Comparison of ENCODE assay signal across 17 cellular contexts in genomic region chr16:86222965-86223551, GRCh38.
DNase-seq lines count a peak whose midpoint lies in the region; ATAC-seq and TF ChIP-seq lines count a peak whose summit lies in the region.
"Had no signal": no experiment of that assay in that cellular context is flagged by ENCODE, and none has a peak within 500 bp of the region (broad histone marks: within the 10 kb centered on the region; RNA-seq: fewer than 3 reads in every experiment).

No MANE protein-coding gene starts in this region.

- intact Hi-C loops in A673 (cut with micrococcal nuclease; ENCODE audit: unreplicated experiment): no loop called here
- intact Hi-C loops in CD8-positive, alpha-beta T cell (cut with DNase I, micrococcal nuclease): no loop called here

- peaks cover 0 to 6% (median 0%) of the 10 kb centered on the region in 5 experiments for H3K9me3 Mint-ChIP-seq in brain
- no peaks in the 10 kb centered on the region for H3K9me3 Mint-ChIP-seq in CD8-positive, alpha-beta T cell
- H3K9me3 Mint-ChIP-seq: activated T-cell treated with anti-CD3 and anti-CD28 coated beads, Interleukin-2, amount 50 U/mL, for 72 hours had no signal

- H3K36me3 Mint-ChIP-seq in brain: no peaks in the 10 kb centered on the region
- no peaks in the 10 kb centered on the region for H3K36me3 Mint-ChIP-seq in CD8-positive, alpha-beta T cell

- peak; percentile 55 for DNase-seq in HFF-Myc (ENCODE audit: extremely low read depth, low read depth)
- peak; percentile 90 for DNase-seq in iris pigment epithelial cell (ENCODE audit: low read depth)
- no peak for DNase-seq in A673 (ENCODE audit: low spot score)
- no peak for DNase-seq in erythroblast (lab: John Stamatoyannopoulos, UW)
- no peak for DNase-seq in CD8-positive, alpha-beta T cell
- DNase-seq: activated CD4-positive, alpha-beta T cell treated with anti-CD3 and anti-CD28 coated beads for 4 hours; activated T-cell treated with anti-CD3 and anti-CD28 coated beads, Interleukin-2, amount 50 U/mL, for 72 hours; gastrocnemius medialis; kidney glomerular epithelial cell; NCI-H2107; nucleus accumbens; upper lobe of right lung had no signal

- peak overlapping the region in 3 of 5 experiments; percentile 65 to 82 (median 78) for H3K27ac Mint-ChIP-seq in brain
- no peak overlapping the region for H3K27ac Mint-ChIP-seq in CD8-positive, alpha-beta T cell
- H3K27ac Mint-ChIP-seq: activated T-cell treated with anti-CD3 and anti-CD28 coated beads, Interleukin-2, amount 50 U/mL, for 72 hours; B cell had no signal

- POLR2A ChIA-PET in A673 (lab: Charles Lee; ENCODE audit: low non-redundant PET): no interaction called here
- POLR2A ChIA-PET in CD8-positive, alpha-beta T cell (lab: Charles Lee): no interaction called here

- peak overlapping the region in 4 of 5 experiments; percentile 9 to 72 (median 20) for H3K4me3 Mint-ChIP-seq in brain
- no peak overlapping the region for H3K4me3 Mint-ChIP-seq in CD8-positive, alpha-beta T cell
- H3K4me3 Mint-ChIP-seq: activated T-cell treated with anti-CD3 and anti-CD28 coated beads, Interleukin-2, amount 50 U/mL, for 72 hours; B cell had no signal

- H3K27ac ChIP-seq in ACC112 (ENCODE audit: low read depth, low read length) (peak overlapping the region; percentile 43), A673 (ENCODE audit: low read depth, low read length, poor library complexity, severe bottlenecking) (no peak overlapping the region)
- H3K27ac ChIP-seq in CD8-positive, alpha-beta T cell (ENCODE audit: low read depth, low read length): no peak overlapping the region
- H3K27ac ChIP-seq: cardiac muscle cell, gastrocnemius medialis, upper lobe of right lung had no signal

- no peak for ATAC-seq in CD8-positive, alpha-beta T cell
- ATAC-seq in HG03095 (IDR thresholded peaks at IDR 0.05; ENCODE audit: unreplicated experiment): no peak
- ATAC-seq: activated T-cell treated with anti-CD3 and anti-CD28 coated beads, Interleukin-2, amount 50 U/mL, for 72 hours; gastrocnemius medialis; upper lobe of right lung had no signal

- H3K79me2 ChIP-seq in ACC112 (ENCODE audit: control insufficient read depth, insufficient read depth, low read length, unreplicated experiment): no peaks in the 10 kb centered on the region

- H3K27me3 Mint-ChIP-seq in brain: peaks cover 28% of the 10 kb centered on the region
- H3K27me3 Mint-ChIP-seq in CD8-positive, alpha-beta T cell (ENCODE audit: low read depth): peaks cover 26% of the 10 kb centered on the region

- H3K27me3 ChIP-seq in ACC112 (ENCODE audit: insufficient read depth, low read length) (peaks cover 6% of the 10 kb centered on the region; the same call in 1 of the 2 replicates), A673 (replicated peaks; ENCODE audit: insufficient read depth, low read depth, low read length, poor library complexity) (peaks cover 98% of the 10 kb centered on the region)
- no peaks in the 10 kb centered on the region for H3K27me3 ChIP-seq in CD8-positive, alpha-beta T cell (ENCODE audit: insufficient read depth, low read length)
- H3K27me3 ChIP-seq: cardiac muscle cell, upper lobe of right lung had no signal

- no peak for TF ChIP-seq POLR2A in erythroblast (IDR thresholded peaks at IDR 0.05; ENCODE audit: low read length)

- H3K4me3 ChIP-seq in ACC112 (ENCODE audit: low read depth, low read length) (peak overlapping the region; percentile 53), HFF-Myc (replicated peaks; ENCODE audit: low read depth, low read length) (peak overlapping the region; percentile 19), A673 (ENCODE audit: low read depth, low read length, poor library complexity, severe bottlenecking) (no peak overlapping the region)
- H3K4me3 ChIP-seq in CD8-positive, alpha-beta T cell (ENCODE audit: low read depth, low read length): no peak overlapping the region
- H3K4me3 ChIP-seq: cardiac muscle cell, gastrocnemius medialis, upper lobe of right lung had no signal

- no TSS peak for BruUV-seq in A673 (replicated peaks; lab: Mats Ljungman, UMichigan)

- H3K4me1 ChIP-seq in ACC112 (ENCODE audit: control insufficient read depth, insufficient read depth, low read length, unreplicated experiment) (peaks cover 5% of the 10 kb centered on the region), A673 (ENCODE audit: insufficient read depth, low read length, poor library complexity, severe bottlenecking) (no peaks in the 10 kb centered on the region)
- H3K4me1 ChIP-seq in CD8-positive, alpha-beta T cell (ENCODE audit: insufficient read depth, low read length): no peaks in the 10 kb centered on the region
- H3K4me1 ChIP-seq: gastrocnemius medialis had no signal

- H3K4me1 Mint-ChIP-seq in brain: peaks cover 22% of the 10 kb centered on the region
- H3K4me1 Mint-ChIP-seq in CD8-positive, alpha-beta T cell (ENCODE audit: low read depth): no peaks in the 10 kb centered on the region
- H3K4me1 Mint-ChIP-seq: B cell had no signal

- H3K36me3 ChIP-seq in ACC112 (ENCODE audit: insufficient read depth, low read length) (no peaks in the 10 kb centered on the region), A673 (ENCODE audit: insufficient read depth, low read length, poor library complexity, severe bottlenecking) (no peaks in the 10 kb centered on the region)
- no peaks in the 10 kb centered on the region for H3K36me3 ChIP-seq in CD8-positive, alpha-beta T cell (ENCODE audit: insufficient read depth, low read length)
- H3K36me3 ChIP-seq: cardiac muscle cell, gastrocnemius medialis, upper lobe of right lung had no signal

- CTCF ChIA-PET in A673 (lab: Charles Lee): no interaction called here
- CTCF ChIA-PET in CD8-positive, alpha-beta T cell (lab: Charles Lee): interaction anchor here (1.3 kb wide), 1 partner anchor 8 kb away, joined by 3 read pairs; no protein-coding TSS in a partner anchor

- TF ChIP-seq CTCF in HFF-Myc (IDR thresholded peaks at IDR 0.05; ENCODE audit: low read depth, low read length, missing control alignments): no peak
- TF ChIP-seq CTCF in brain (conservative IDR thresholded peaks at IDR 0.05): no peak
- TF ChIP-seq CTCF in A673 (conservative IDR thresholded peaks at IDR 0.05; ENCODE audit: low read depth, low read length): no peak
- TF ChIP-seq CTCF in CD8-positive, alpha-beta T cell (IDR thresholded peaks at IDR 0.05): no peak

- H2AFZ ChIP-seq in ACC112 (ENCODE audit: low read length, unreplicated experiment): no peak overlapping the region

- no peaks in the 10 kb centered on the region for H3K9me3 ChIP-seq in A673 (ENCODE audit: low read depth, low read length, poor library complexity, severe bottlenecking)
- H3K9me3 ChIP-seq in CD8-positive, alpha-beta T cell (ENCODE audit: low read length): no peaks in the 10 kb centered on the region
- H3K9me3 ChIP-seq: gastrocnemius medialis, upper lobe of right lung had no signal

Comparison
In these comparisons a context has a peak if more than half of its experiments do, and no peak if none do; other contexts are left out.
1. H3K4me3 ChIP-seq: peak in ACC112 (single experiment) and HFF-Myc (single experiment); none in A673 (single experiment) and CD8-positive, alpha-beta T cell (single experiment).
2. DNase-seq: peak in HFF-Myc (single experiment) and iris pigment epithelial cell (single experiment); none in A673 (single experiment), erythroblast (0 of 2) and CD8-positive, alpha-beta T cell (0 of 7).